In genomic region chr17:77571141-77571540, GRCh38 we compare ENCODE assay signal across 11 cellular contexts.
DNase-seq lines count a peak whose midpoint lies in the region; ATAC-seq and TF ChIP-seq lines count a peak whose summit lies in the region.
"Had no signal": no experiment of that assay in that cellular context is flagged by ENCODE, and none has a peak within 500 bp of the region (broad histone marks: within the 10 kb centered on the region; RNA-seq: fewer than 3 reads in every experiment).

No MANE protein-coding gene starts in this region.

- no peaks in the 10 kb centered on the region for H3K9me3 Mint-ChIP-seq in neural crest cell
- no peaks in the 10 kb centered on the region for H3K9me3 Mint-ChIP-seq in endothelial cell (ENCODE audit: unreplicated experiment)

- peak overlapping the region; percentile 64 for H3K4me3 Mint-ChIP-seq in neural crest cell
- no peak overlapping the region for H3K4me3 Mint-ChIP-seq in endothelial cell (ENCODE audit: unreplicated experiment)

- TF ChIP-seq CTCF in fibroblast of lung (conservative IDR thresholded peaks at IDR 0.05 in 1 of 2, IDR thresholded peaks at IDR 0.05 in 1 of 2; ENCODE audit: low read depth in 1 of 2, low read length in 2 of 2) (no peak), neural crest cell (conservative IDR thresholded peaks at IDR 0.05) (no peak), endothelial cell (IDR thresholded peaks at IDR 0.05; ENCODE audit: unreplicated experiment) (no peak)

- H3K9me3 ChIP-seq in BLaER1 treated with 17β-estradiol and CSF1 and Interleukin-3, amounts not matched to agents 10 nM and 100 nM (replicated peaks in 1 of 11) = no peaks in the 10 kb centered on the region
- no peaks in the 10 kb centered on the region for H3K9me3 ChIP-seq in fibroblast of lung (ENCODE audit: control insufficient read depth, insufficient read depth, low read depth, low read length)
- H3K9me3 ChIP-seq in SJCRH30 (replicated peaks) = no peaks in the 10 kb centered on the region

- DNase-seq in NCI-H524 treated with DMSO at 0.1 percent for 48 hours (lab: John Stamatoyannopoulos, UW) (peak; percentile 58), fibroblast of lung (ENCODE audit: low read depth in 2 of 2) (no peak), neural crest cell (ENCODE audit: low read depth, low spot score) (peak; percentile 26), endothelial cell (ENCODE audit: low spot score) (no peak), GM19240 (ENCODE audit: insufficient read length, low spot score) (no peak), SJCRH30 (no peak)
- DNase-seq: activated effector memory CD4-positive, alpha-beta T cell treated with Interleukin-2 at 50 U/mL for 16 hours; COR-L47 had no signal

- H3K4me2 ChIP-seq in BLaER1 treated with 17β-estradiol and CSF1 and Interleukin-3, amounts not matched to agents 10 nM and 100 nM = peak overlapping the region; percentile 68 to 97 (median 91)
- H3K4me2 ChIP-seq in fibroblast of lung (ENCODE audit: extremely low read depth, insufficient read depth, low read length) = peak overlapping the region; percentile 64

- H3K27me3 Mint-ChIP-seq in neural crest cell (ENCODE audit: low read depth) = no peaks in the 10 kb centered on the region
- no peaks in the 10 kb centered on the region for H3K27me3 Mint-ChIP-seq in endothelial cell (ENCODE audit: unreplicated experiment)

- no peaks in the 10 kb centered on the region for H3K79me2 ChIP-seq in fibroblast of lung (ENCODE audit: control insufficient read depth, insufficient read depth, low read length)

- ATAC-seq in GM19324 (IDR thresholded peaks at IDR 0.05; ENCODE audit: low FRiP score, unreplicated experiment) = no peak
- ATAC-seq: Panc1 had no signal

- H3K4me3 ChIP-seq in BLaER1 treated with 17β-estradiol and CSF1 and Interleukin-3, amounts not matched to agents 10 nM and 100 nM = peak overlapping the region; percentile 28 to 62 (median 45); a peak in 17 of 20 replicates
- H3K4me3 ChIP-seq in fibroblast of lung (replicated peaks in 1 of 4; ENCODE audit: control extremely low read depth in 1 of 4, insufficient read depth in 1 of 4, low read depth in 3 of 4, low read length in 4 of 4) (peak overlapping the region in 1 of 4 experiments; percentile 33), SJCRH30 (no peak overlapping the region)

- H3K4me1 ChIP-seq in BLaER1 treated with 17β-estradiol and CSF1 and Interleukin-3, amounts not matched to agents 10 nM and 100 nM = peaks cover 58 to 83% (median 77%) of the 10 kb centered on the region in 10 experiments
- H3K4me1 ChIP-seq in fibroblast of lung (ENCODE audit: control insufficient read depth, extremely low read depth, insufficient read depth, low read length) (no peaks in the 10 kb centered on the region), SJCRH30 (no peaks in the 10 kb centered on the region)

- H3K36me3 Mint-ChIP-seq in neural crest cell (ENCODE audit: low read depth) (no peaks in the 10 kb centered on the region), endothelial cell (ENCODE audit: low read depth, unreplicated experiment) (no peaks in the 10 kb centered on the region)

- H3K36me3 ChIP-seq in BLaER1 treated with 17β-estradiol and CSF1 and Interleukin-3, amounts not matched to agents 10 nM and 100 nM = no peaks in the 10 kb centered on the region
- no peaks in the 10 kb centered on the region for H3K36me3 ChIP-seq in fibroblast of lung (ENCODE audit: control insufficient read depth, insufficient read depth, low read length)
- no peaks in the 10 kb centered on the region for H3K36me3 ChIP-seq in SJCRH30

- H2AFZ ChIP-seq in fibroblast of lung (ENCODE audit: low read length) = no peak overlapping the region

- peak overlapping the region; percentile 19 to 84 (median 80); a peak in 20 of 22 replicates for H3K9ac ChIP-seq in BLaER1 treated with 17β-estradiol and CSF1 and Interleukin-3, amounts not matched to agents 10 nM and 100 nM
- H3K9ac ChIP-seq in fibroblast of lung (ENCODE audit: insufficient read depth, low read length) = no peak overlapping the region

- peaks cover 0 to 16% (median 0%) of the 10 kb centered on the region in 11 experiments; a peak in 3 of 22 replicates for H3K27me3 ChIP-seq in BLaER1 treated with 17β-estradiol and CSF1 and Interleukin-3, amounts not matched to agents 10 nM and 100 nM
- H3K27me3 ChIP-seq in fibroblast of lung (ENCODE audit: control insufficient read depth, insufficient read depth, low read length) (peaks cover 19% of the 10 kb centered on the region), SJCRH30 (peaks cover 21% of the 10 kb centered on the region)

- peak overlapping the region; percentile 76 for H3K27ac Mint-ChIP-seq in neural crest cell (ENCODE audit: unreplicated experiment)
- no peak overlapping the region for H3K27ac Mint-ChIP-seq in endothelial cell (ENCODE audit: unreplicated experiment)

- H3K4me1 Mint-ChIP-seq in neural crest cell (peaks cover 40% of the 10 kb centered on the region), endothelial cell (ENCODE audit: unreplicated experiment) (no peaks in the 10 kb centered on the region)

- no peaks in the 10 kb centered on the region for H4K20me1 ChIP-seq in BLaER1 treated with 17β-estradiol and CSF1 and Interleukin-3, amounts not matched to agents 10 nM and 100 nM
- no peaks in the 10 kb centered on the region for H4K20me1 ChIP-seq in fibroblast of lung (ENCODE audit: control insufficient read depth, extremely low read depth, insufficient read depth, low read length)

- peak overlapping the region; percentile 10 to 97 (median 91); a peak in 20 of 22 replicates for H3K27ac ChIP-seq in BLaER1 treated with 17β-estradiol and CSF1 and Interleukin-3, amounts not matched to agents 10 nM and 100 nM
- H3K27ac ChIP-seq in fibroblast of lung (ENCODE audit: insufficient read depth, low read length) = no peak overlapping the region
- no peak overlapping the region for H3K27ac ChIP-seq in SJCRH30

Comparison
In these comparisons a context has a peak if more than half of its experiments do, and no peak if none do; other contexts are left out.
1. H3K27ac ChIP-seq: peak in BLaER1 treated with 17β-estradiol and CSF1 and Interleukin-3, amounts not matched to agents 10 nM and 100 nM (11 of 11); none in fibroblast of lung (single experiment) and SJCRH30 (single experiment).
2. DNase-seq: peak in NCI-H524 treated with DMSO at 0.1 percent for 48 hours (single experiment) and neural crest cell (single experiment); none in fibroblast of lung (0 of 2), endothelial cell (single experiment), GM19240 (single experiment) and SJCRH30 (0 of 2).